Comparison of ENCODE assay signal across 11 cellular contexts in genomic region chr1:59967141-59967697, GRCh38. TPM values are rescaled to one million over a fixed set of nuclear protein-coding genes. Genes with fewer than 3 reads are reported as not detected.
DNase-seq lines count a peak whose midpoint lies in the region; ATAC-seq, FAIRE-seq and TF ChIP-seq lines count a peak whose summit lies in the region.
"Had no signal": no experiment of that assay in that cellular context is flagged by ENCODE, and none has a peak within 500 bp of the region (broad histone marks: within the 10 kb centered on the region; RNA-seq: fewer than 3 reads in every experiment).

No MANE protein-coding gene starts in this region.

- no peaks in the 10 kb centered on the region for H3K9me3 Mint-ChIP-seq in H9

- no peak overlapping the region for H4K5ac ChIP-seq in H9 (ENCODE audit: insufficient read length, low read depth, low read length)

- no peaks in the 10 kb centered on the region for H3K79me2 ChIP-seq in H9 (ENCODE audit: insufficient read depth, low read length)

- no peaks in the 10 kb centered on the region for H3K9me3 ChIP-seq in MG63
- H3K9me3 ChIP-seq in adipocyte (ENCODE audit: control insufficient read depth, low read length): no peaks in the 10 kb centered on the region
- H3K9me3 ChIP-seq in H9 (ENCODE audit: control insufficient read depth, low read depth, low read length): no peaks in the 10 kb centered on the region

- H2AFZ ChIP-seq in H9 (ENCODE audit: low read length): no peak overlapping the region

- H3K4me1 Mint-ChIP-seq in H9: 0 out of 4 replicates have a peak, but pooled peaks cover 0 to 2% of the 10 kb centered on the region in 2 experiments

- H3K4me3 Mint-ChIP-seq in H9: no peak overlapping the region

- no peak overlapping the region for H3K18ac ChIP-seq in H9 (ENCODE audit: insufficient read length, low read depth, low read length)

- no peak overlapping the region for H2BK20ac ChIP-seq in H9 (ENCODE audit: low read depth, low read length, poor library complexity, severe bottlenecking)

- no peak overlapping the region for H3T11ph ChIP-seq in H9 (ENCODE audit: low read length)

- H3K23me2 ChIP-seq in H9 (ENCODE audit: insufficient read length, low read depth, low read length, poor library complexity, severe bottlenecking): peaks cover 6% of the 10 kb centered on the region

- H3K27ac ChIP-seq in H9 (ENCODE audit: insufficient read length, low read depth, low read length): no peak overlapping the region

- no peak overlapping the region for H3K23ac ChIP-seq in H9 (ENCODE audit: insufficient read length, low read depth, low read length)

- no peak overlapping the region for H2BK12ac ChIP-seq in H9 (ENCODE audit: insufficient read length, low read depth, low read length)

- no peaks in the 10 kb centered on the region for H3K36me3 ChIP-seq in MG63
- no peaks in the 10 kb centered on the region for H3K36me3 ChIP-seq in adipocyte (ENCODE audit: control insufficient read depth, insufficient read depth, low read length, severe bottlenecking)

- no peak for FAIRE-seq in HTR-8/SVneo (lab: Jason Lieb, UNC)

- H3K27me3 ChIP-seq in MG63 (peaks cover 9% of the 10 kb centered on the region; the same call in 1 of the 2 replicates), adipocyte (replicated peaks; ENCODE audit: control insufficient read depth, insufficient read depth, low read length) (no peaks in the 10 kb centered on the region), H9 (ENCODE audit: insufficient read depth, low read length) (no peaks in the 10 kb centered on the region)

- H3K4me1 ChIP-seq in adipocyte (ENCODE audit: control insufficient read depth, insufficient read depth, low read length) (no peaks in the 10 kb centered on the region), H9 (ENCODE audit: insufficient read depth, low read length) (no peaks in the 10 kb centered on the region)

- H4K8ac ChIP-seq in H9 (replicated peaks; ENCODE audit: insufficient read length, low read depth, low read length): no peak overlapping the region

- no peaks in the 10 kb centered on the region for H4K20me1 ChIP-seq in H9 (ENCODE audit: control insufficient read depth, insufficient read depth, insufficient read length)

- no peak overlapping the region for H3K14ac ChIP-seq in H9 (ENCODE audit: insufficient read depth, low read length)

- H3K4me3 ChIP-seq in MG63: no peak overlapping the region
- no peak overlapping the region for H3K4me3 ChIP-seq in adipocyte (ENCODE audit: low read length)
- H3K4me3 ChIP-seq: lung had no signal

- H3K4me2 ChIP-seq in H9 (ENCODE audit: insufficient read depth, insufficient read length, low read length): no peak overlapping the region

- H2BK5ac ChIP-seq in H9 (ENCODE audit: insufficient read length, low read length): no peak overlapping the region

- H2BK120ac ChIP-seq in H9 (ENCODE audit: low read depth, low read length, poor library complexity, severe bottlenecking): no peak overlapping the region

- H2AK5ac ChIP-seq in H9 (ENCODE audit: insufficient read length, low read length): no peak overlapping the region

- no peak overlapping the region for H3K4ac ChIP-seq in H9 (ENCODE audit: low read depth, low read length)

- WGBS in H9 (ENCODE audit: extremely low coverage, insufficient read length, low lambda C conversion rate): no CpG with 5 or more reads among the region's 6 CpGs

- DNase-seq in AG08396 (ENCODE audit: low spot score) (peak; percentile 65), MG63 (peak; percentile 35), adipocyte (ENCODE audit: low read depth) (peak; percentile 62), iPS-NIHi7 (ENCODE audit: extremely low spot score) (peak; percentile 22), nucleus accumbens (lab: John Stamatoyannopoulos, UW) (no peak), H9 (no peak), HTR-8/SVneo (ENCODE audit: insufficient read length, low spot score) (no peak)
- DNase-seq: activated naive CD4-positive, alpha-beta T cell treated with anti-CD3 and anti-CD28 coated beads, Interleukin-2, amount 50 U/mL, for 16 hours; stimulated activated naive CD4-positive, alpha-beta T cell had no signal

- H3K27me3 Mint-ChIP-seq in H9 (ENCODE audit: low read depth): peaks cover 2% of the 10 kb centered on the region; the same call in 1 of the 2 replicates

- H3K56ac ChIP-seq in H9 (ENCODE audit: insufficient read length, low read depth, low read length): no peak overlapping the region

- H4K91ac ChIP-seq in H9 (ENCODE audit: insufficient read length, low read depth, low read length): no peak overlapping the region

- H3K79me1 ChIP-seq in H9 (ENCODE audit: insufficient read depth, low read depth, low read length, poor library complexity, severe bottlenecking): no peaks in the 10 kb centered on the region

- no peak for TF ChIP-seq CTCF in H9 (conservative IDR thresholded peaks at IDR 0.05)

- no peak overlapping the region for H2BK15ac ChIP-seq in H9 (ENCODE audit: low read depth, low read length)

- no peaks in the 10 kb centered on the region for H3K36me3 Mint-ChIP-seq in H9 (ENCODE audit: insufficient read depth in 1 of 3, low read depth in 3 of 3)

- no peak overlapping the region for H3K27ac Mint-ChIP-seq in H9

- no peak for ATAC-seq in GM21447 (IDR thresholded peaks at IDR 0.05; ENCODE audit: unreplicated experiment)

- H3K9ac ChIP-seq in adipocyte (ENCODE audit: low read length): no peak overlapping the region
- no peak overlapping the region for H3K9ac ChIP-seq in H9 (ENCODE audit: extremely low read depth, insufficient read length, low read length)

RNA-seq across cellular contexts. Expression of gene CYP2J2, which starts 40.6 kb away (rescaled TPM):
- not detected in 2 replicates for total RNA-seq in MG63 (2014; rRNA removed; shearing (Covaris generic); ENCODE audit: low replicate concordance)
- 0.57 and 0.86 TPM in 2 replicates for total RNA-seq in H9 (2021)

Comparison
In these comparisons a context has a peak if more than half of its experiments do, and no peak if none do; other contexts are left out.
1. DNase-seq: peak in AG08396 (single experiment), MG63 (single experiment), adipocyte (single experiment) and iPS-NIHi7 (single experiment); none in nucleus accumbens (0 of 56), H9 (single experiment) and HTR-8/SVneo (single experiment).